2 cellular contexts compared by ENCODE assay signal in the genomic region with DNA sequence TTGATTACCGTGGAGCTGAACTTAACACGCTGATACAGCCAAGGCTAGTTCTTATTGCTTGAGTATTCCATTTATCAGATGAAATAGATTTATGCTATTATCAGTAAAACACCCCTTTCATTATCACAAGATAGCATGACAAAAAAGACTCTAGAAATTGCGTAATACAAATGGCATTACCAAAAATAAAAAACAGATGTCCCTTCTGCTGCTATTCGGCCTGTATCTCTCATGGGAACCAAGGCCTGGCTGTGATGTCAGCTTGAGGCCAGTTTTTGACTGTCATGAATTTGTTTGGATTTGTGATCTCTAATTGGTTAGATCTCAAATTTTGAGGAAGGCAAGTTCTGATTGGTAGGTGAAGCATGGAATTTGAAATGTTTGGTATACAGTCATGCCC.
TF ChIP-seq lines count a peak whose summit lies in the region.

No MANE protein-coding gene starts in this region.

TF ChIP-seq in IMR-90, 13 proteins besides CTCF, POLR2A, EP300 and RAD21:
- TF ChIP-seq, protein P1, sequence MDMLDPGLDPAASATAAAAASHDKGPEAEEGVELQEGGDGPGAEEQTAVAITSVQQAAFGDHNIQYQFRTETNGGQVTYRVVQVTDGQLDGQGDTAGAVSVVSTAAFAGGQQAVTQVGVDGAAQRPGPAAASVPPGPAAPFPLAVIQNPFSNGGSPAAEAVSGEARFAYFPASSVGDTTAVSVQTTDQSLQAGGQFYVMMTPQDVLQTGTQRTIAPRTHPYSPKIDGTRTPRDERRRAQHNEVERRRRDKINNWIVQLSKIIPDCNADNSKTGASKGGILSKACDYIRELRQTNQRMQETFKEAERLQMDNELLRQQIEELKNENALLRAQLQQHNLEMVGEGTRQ (IDR thresholded peaks at IDR 0.05; ENCODE audit: low read depth, low read length) = no peak
- no peak for TF ChIP-seq NFE2L2 (IDR thresholded peaks at IDR 0.05; ENCODE audit: low read depth, low read length)
- peak; percentile 74 for TF ChIP-seq CEBPB (IDR thresholded peaks at IDR 0.05; ENCODE audit: low read depth, low read length)

TF ChIP-seq in SK-N-SH treated with all-trans-retinoic acid at 6 μM for 48 hours, 23 proteins besides CTCF, POLR2A, EP300 and RAD21:
- peak; percentile 69 for TF ChIP-seq TCF4 (CRISPR knock-in tag; IDR thresholded peaks at IDR 0.05; ENCODE audit: borderline replicate concordance)
- no peak for TF ChIP-seq TOX (CRISPR knock-in tag; IDR thresholded peaks at IDR 0.05; ENCODE audit: borderline replicate concordance)
- no peak for TF ChIP-seq CSDC2 (CRISPR knock-in tag; IDR thresholded peaks at IDR 0.05)
- no peak for TF ChIP-seq ZC3H10 (CRISPR knock-in tag; IDR thresholded peaks at IDR 0.05)
- no peak for TF ChIP-seq BACH2 (CRISPR knock-in tag; IDR thresholded peaks at IDR 0.05; ENCODE audit: borderline replicate concordance)
- TF ChIP-seq ESRRG (CRISPR knock-in tag; IDR thresholded peaks at IDR 0.05) = no peak
TF ChIP-seq in SK-N-SH treated with all-trans-retinoic acid at 6 μM for 48 hours: peak in this region for 1.
